Comparison of ENCODE assay signal across 18 cellular contexts in genomic region chr22:27099896-27100295, GRCh38.
DNase-seq lines count a peak whose midpoint lies in the region; TF ChIP-seq lines count a peak whose summit lies in the region.
"Had no signal": no experiment of that assay in that cellular context is flagged by ENCODE, and none has a peak within 500 bp of the region (broad histone marks: within the 10 kb centered on the region; RNA-seq: fewer than 3 reads in every experiment).

No MANE protein-coding gene starts in this region.

- no peaks in the 10 kb centered on the region; a peak in 1 of 7 replicates for H3K36me3 Mint-ChIP-seq in H9 (ENCODE audit: insufficient read depth in 1 of 3, low read depth in 3 of 3)
- H3K36me3 Mint-ChIP-seq in brain: no peaks in the 10 kb centered on the region
- H3K36me3 Mint-ChIP-seq in endodermal cell (ENCODE audit: low read depth): no peaks in the 10 kb centered on the region

- no CpG with 5 or more reads among the region's 9 CpGs for WGBS in H9 (ENCODE audit: extremely low coverage, insufficient read length, low lambda C conversion rate)
- WGBS in mesendoderm (ENCODE audit: extremely low coverage, insufficient coverage, low lambda C conversion rate): no CpG with 5 or more reads among the region's 9 CpGs
- 79 to 81% methylated on average over 8 to 9 of the region's 9 CpGs for WGBS in endodermal cell (ENCODE audit: insufficient coverage in 1 of 2, insufficient read length in 1 of 2), 2 experiments

- H2BK20ac ChIP-seq in H9 (ENCODE audit: low read depth, low read length, poor library complexity, severe bottlenecking): no peak overlapping the region

- H4K20me1 ChIP-seq in H9 (ENCODE audit: control insufficient read depth, insufficient read depth, insufficient read length): no peaks in the 10 kb centered on the region

- H4K8ac ChIP-seq in H9 (replicated peaks; ENCODE audit: insufficient read length, low read depth, low read length) (no peak overlapping the region), mesendoderm (ENCODE audit: low read depth, low read length) (no peak overlapping the region)

- H3K27me3 Mint-ChIP-seq in H9 (ENCODE audit: low read depth): peaks cover 31% of the 10 kb centered on the region
- peaks cover 20% of the 10 kb centered on the region for H3K27me3 Mint-ChIP-seq in brain
- H3K27me3 Mint-ChIP-seq in endodermal cell (ENCODE audit: insufficient read depth): peaks cover 85% of the 10 kb centered on the region

- H3K79me1 ChIP-seq in H9 (ENCODE audit: insufficient read depth, low read depth, low read length, poor library complexity, severe bottlenecking): no peaks in the 10 kb centered on the region
- no peaks in the 10 kb centered on the region for H3K79me1 ChIP-seq in mesendoderm (ENCODE audit: low read length)

- H3K36me3 ChIP-seq in mesendoderm (ENCODE audit: control insufficient read depth, insufficient read depth, low read length) (no peaks in the 10 kb centered on the region), endodermal cell (ENCODE audit: control insufficient read depth, insufficient read depth, low read length) (no peaks in the 10 kb centered on the region)
- H3K36me3 ChIP-seq: Peyer's patch, SJCRH30 had no signal

- H3K56ac ChIP-seq in H9 (ENCODE audit: insufficient read length, low read depth, low read length): no peak overlapping the region
- H3K56ac ChIP-seq in mesendoderm (ENCODE audit: low read length): no peak overlapping the region

- H2BK120ac ChIP-seq in H9 (ENCODE audit: low read depth, low read length, poor library complexity, severe bottlenecking) (no peak overlapping the region), mesendoderm (ENCODE audit: low read depth, low read length) (no peak overlapping the region)

- TF ChIP-seq CTCF in H9 (conservative IDR thresholded peaks at IDR 0.05) (no peak), brain (conservative IDR thresholded peaks at IDR 0.05) (no peak), endodermal cell (conservative IDR thresholded peaks at IDR 0.05) (no peak)

- no peaks in the 10 kb centered on the region for H3K4me1 ChIP-seq in H9 (ENCODE audit: insufficient read depth, low read length)
- H3K4me1 ChIP-seq in mesendoderm (ENCODE audit: control insufficient read depth, low read depth, low read length): no peaks in the 10 kb centered on the region
- no peaks in the 10 kb centered on the region for H3K4me1 ChIP-seq in endodermal cell (ENCODE audit: control insufficient read depth, insufficient read depth, low read length)
- H3K4me1 ChIP-seq: A549, Peyer's patch had no signal

- H3K27me3 ChIP-seq in H9 (ENCODE audit: insufficient read depth, low read length) (no peaks in the 10 kb centered on the region), mesendoderm (ENCODE audit: insufficient read depth, low read length, poor library complexity) (no peaks in the 10 kb centered on the region), endodermal cell (ENCODE audit: control insufficient read depth, insufficient read depth, low read length, poor library complexity, severe bottlenecking) (peaks cover 94% of the 10 kb centered on the region)
- H3K27me3 ChIP-seq: Peyer's patch, SJCRH30 had no signal

- H3K4me3 Mint-ChIP-seq in H9 (peak overlapping the region in 1 of 2 experiments; percentile 27; a peak in 1 of 5 replicates), brain (peak overlapping the region in 3 of 5 experiments; percentile 12 to 54 (median 23)), endodermal cell (no peak overlapping the region)
- H3K4me3 Mint-ChIP-seq: B cell, HFFc6 had no signal

- H3K4ac ChIP-seq in H9 (ENCODE audit: low read depth, low read length): no peak overlapping the region
- no peak overlapping the region for H3K4ac ChIP-seq in mesendoderm (ENCODE audit: low read depth, low read length)

- H3K4me1 Mint-ChIP-seq in H9 (peaks cover 16 to 25% of the 10 kb centered on the region in 2 experiments), brain (peaks cover 59% of the 10 kb centered on the region), endodermal cell (peaks cover 4% of the 10 kb centered on the region)
- H3K4me1 Mint-ChIP-seq: B cell had no signal

- H4K5ac ChIP-seq in H9 (ENCODE audit: insufficient read length, low read depth, low read length) (no peak overlapping the region), mesendoderm (ENCODE audit: low read length) (no peak overlapping the region)

- H2AK5ac ChIP-seq in H9 (ENCODE audit: insufficient read length, low read length) (no peak overlapping the region), mesendoderm (ENCODE audit: low read length) (no peak overlapping the region)

- H3K27ac Mint-ChIP-seq in H9 (no peak overlapping the region; a peak in 2 of 7 replicates), brain (peak overlapping the region in 4 of 5 experiments; percentile 59 to 94 (median 89)), endodermal cell (no peak overlapping the region)
- H3K27ac Mint-ChIP-seq: B cell, HFFc6 had no signal

- H3K9me3 Mint-ChIP-seq in H9: no peaks in the 10 kb centered on the region; a peak in 1 of 5 replicates
- H3K9me3 Mint-ChIP-seq in brain: peaks cover 0 to 18% (median 0%) of the 10 kb centered on the region in 5 experiments
- H3K9me3 Mint-ChIP-seq in endodermal cell: peaks cover 2% of the 10 kb centered on the region
- H3K9me3 Mint-ChIP-seq: HFFc6 had no signal

- H3K23me2 ChIP-seq in H9 (ENCODE audit: insufficient read length, low read depth, low read length, poor library complexity, severe bottlenecking): no peaks in the 10 kb centered on the region

- no peaks in the 10 kb centered on the region for H3K9me3 ChIP-seq in H9 (ENCODE audit: control insufficient read depth, low read depth, low read length)
- peaks cover 12% of the 10 kb centered on the region for H3K9me3 ChIP-seq in endodermal cell (ENCODE audit: control insufficient read depth, low read length)
- H3K9me3 ChIP-seq: A549, Peyer's patch, SJCRH30 had no signal

- no peak overlapping the region for H4K91ac ChIP-seq in H9 (ENCODE audit: insufficient read length, low read depth, low read length)

- no peak overlapping the region for H3T11ph ChIP-seq in H9 (ENCODE audit: low read length)

- H3K14ac ChIP-seq in H9 (ENCODE audit: insufficient read depth, low read length): peak overlapping the region; percentile 52; the same call in 1 of the 2 replicates

- H3K27ac ChIP-seq in H9 (ENCODE audit: insufficient read length, low read depth, low read length) (no peak overlapping the region), mesendoderm (ENCODE audit: low read depth, low read length) (no peak overlapping the region), endodermal cell (ENCODE audit: low read depth, low read length) (no peak overlapping the region)
- H3K27ac ChIP-seq: Peyer's patch, SJCRH30 had no signal

- H3K9ac ChIP-seq in H9 (ENCODE audit: extremely low read depth, insufficient read length, low read length): no peak overlapping the region
- H3K9ac ChIP-seq in mesendoderm (ENCODE audit: low read length): no peak overlapping the region
- no peak overlapping the region for H3K9ac ChIP-seq in endodermal cell (ENCODE audit: extremely low read depth, low read length, poor library complexity, severe bottlenecking)

- H3K4me3 ChIP-seq in mesendoderm (ENCODE audit: low read length): no peak overlapping the region
- no peak overlapping the region for H3K4me3 ChIP-seq in endodermal cell (ENCODE audit: low read length)
- H3K4me3 ChIP-seq: A549, Peyer's patch, SJCRH30 had no signal

- H2BK12ac ChIP-seq in H9 (ENCODE audit: insufficient read length, low read depth, low read length): no peak overlapping the region

- H3K79me2 ChIP-seq in H9 (ENCODE audit: insufficient read depth, low read length) (no peaks in the 10 kb centered on the region), mesendoderm (ENCODE audit: control insufficient read depth, insufficient read depth, low read length) (no peaks in the 10 kb centered on the region)

- no peak overlapping the region for H3K23ac ChIP-seq in H9 (ENCODE audit: insufficient read length, low read depth, low read length)
- no peak overlapping the region for H3K23ac ChIP-seq in mesendoderm (ENCODE audit: low read length)

- no peak for DNase-seq in H9
- DNase-seq in mesendoderm: peak; percentile 35
- peak; percentile 51 for DNase-seq in retina
- no peak for DNase-seq in NCI-H1092 (lab: John Stamatoyannopoulos, UW)
- no peak for DNase-seq in stimulated activated naive CD4-positive, alpha-beta T cell (lab: John Stamatoyannopoulos, UW)
- no peak for DNase-seq in endodermal cell
- DNase-seq in kidney glomerular epithelial cell (lab: John Stamatoyannopoulos, UW): no peak
- DNase-seq: EL, HFFc6, KBM-7, NCI-H146, NCI-H2171 treated with DMSO at 0.1 percent for 48 hours, NCI-H524 treated with DMSO at 0.1 percent for 48 hours, Peyer's patch, SJCRH30 had no signal

- H3K18ac ChIP-seq in H9 (ENCODE audit: insufficient read length, low read depth, low read length): peak overlapping the region; percentile 28
- H3K18ac ChIP-seq in mesendoderm (ENCODE audit: low read length): no peak overlapping the region

- no peak overlapping the region for H2BK15ac ChIP-seq in H9 (ENCODE audit: low read depth, low read length)
- H2BK15ac ChIP-seq in mesendoderm (replicated peaks; ENCODE audit: low read depth): no peak overlapping the region

- no peak overlapping the region for H3K4me2 ChIP-seq in H9 (ENCODE audit: insufficient read depth, insufficient read length, low read length)
- no peak overlapping the region for H3K4me2 ChIP-seq in mesendoderm (ENCODE audit: low read length)
- H3K4me2 ChIP-seq: A549 had no signal

- no peak overlapping the region for H2AFZ ChIP-seq in H9 (ENCODE audit: low read length)

- H2BK5ac ChIP-seq in H9 (ENCODE audit: insufficient read length, low read length): no peak overlapping the region
- H2BK5ac ChIP-seq in mesendoderm (ENCODE audit: low read length): no peak overlapping the region

Comparison
In these comparisons a context has a peak if more than half of its experiments do, and no peak if none do; other contexts are left out.
1. DNase-seq: peak in mesendoderm (single experiment) and retina (single experiment); none in H9 (single experiment), NCI-H1092 (single experiment), stimulated activated naive CD4-positive, alpha-beta T cell (0 of 6), endodermal cell (single experiment) and kidney glomerular epithelial cell (single experiment).
2. H3K27ac Mint-ChIP-seq: peak in brain (4 of 5); none in H9 (0 of 3) and endodermal cell (single experiment).